9 cellular contexts compared by ENCODE assay signal in genomic region chr6:42142118-42142835, GRCh38. TPM values are rescaled to one million over a fixed set of nuclear protein-coding genes. Genes with fewer than 3 reads are reported as not detected.
DNase-seq lines count a peak whose midpoint lies in the region; ATAC-seq, FAIRE-seq and TF ChIP-seq lines count a peak whose summit lies in the region.
"Had no signal": no experiment of that assay in that cellular context is flagged by ENCODE, and none has a peak within 500 bp of the region (broad histone marks: within the 10 kb centered on the region; RNA-seq: fewer than 3 reads in every experiment).

A gene with protein sequence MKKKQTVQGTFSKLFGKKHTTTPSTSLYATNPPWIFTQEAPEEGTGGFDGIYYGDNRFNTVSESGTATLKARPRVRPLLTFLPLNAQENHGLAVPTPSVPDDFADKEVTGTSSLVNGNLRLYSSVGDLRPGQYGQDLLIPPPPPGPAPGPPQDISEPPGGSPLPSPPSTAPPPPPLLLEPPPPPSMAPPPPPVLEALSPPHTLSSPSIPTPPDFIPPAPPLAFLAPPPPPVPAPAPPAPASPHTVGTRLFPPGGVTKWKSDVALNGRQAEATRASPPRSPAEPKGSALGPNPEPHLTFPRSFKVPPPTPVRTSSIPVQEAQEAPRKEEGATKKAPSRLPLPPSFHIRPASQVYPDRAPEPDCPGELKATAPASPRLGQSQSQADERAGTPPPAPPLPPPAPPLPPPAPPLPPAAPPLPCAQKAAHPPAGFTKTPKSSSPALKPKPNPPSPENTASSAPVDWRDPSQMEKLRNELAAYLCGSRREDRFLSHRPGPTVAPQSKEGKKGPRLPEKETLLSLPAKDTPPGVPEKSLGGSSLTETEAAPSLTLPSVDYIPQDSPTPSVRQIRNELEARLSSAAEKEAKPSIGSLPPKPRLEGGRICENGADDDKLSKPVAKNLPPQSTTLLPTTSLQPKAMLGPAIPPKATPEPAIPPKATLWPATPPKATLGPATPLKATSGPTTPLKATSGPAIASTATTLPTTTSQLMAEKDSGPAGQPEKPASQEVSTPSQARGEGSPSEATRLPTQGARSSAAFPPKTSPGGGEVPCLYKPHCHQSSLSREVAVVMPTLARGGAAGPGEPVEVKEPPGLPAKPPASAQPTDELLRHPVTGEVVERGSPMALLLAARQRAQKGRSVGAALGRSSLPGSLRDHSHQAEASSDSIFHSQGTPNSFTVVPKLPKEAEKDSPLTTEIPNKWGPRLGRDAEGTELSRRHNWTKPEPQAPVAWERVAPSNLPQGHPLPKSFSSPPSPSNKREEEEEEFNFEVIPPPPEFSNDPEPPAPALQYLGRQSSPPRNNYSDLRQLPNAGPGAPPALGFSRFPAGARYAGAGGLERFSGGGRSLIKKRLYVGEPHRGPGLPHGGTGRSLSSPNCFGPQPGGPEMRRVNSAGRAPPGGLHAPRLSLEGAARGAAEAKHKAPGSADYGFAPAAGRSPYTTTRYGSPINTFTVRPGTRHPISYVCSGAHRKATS (minus strand): TSS chr6:42142620. CDS start chr6:42142444, 176 bp downstream.

- FAIRE-seq in small intestine (lab: Jason Lieb, UNC): no peak
- FAIRE-seq: GM12878 had no signal

- no peaks in the 10 kb centered on the region for H3K27me3 ChIP-seq in adipocyte (replicated peaks; ENCODE audit: control insufficient read depth, insufficient read depth, low read length)
- no peaks in the 10 kb centered on the region for H3K27me3 ChIP-seq in iPS-15b (ENCODE audit: control insufficient read depth, insufficient read depth, low read length)
- H3K27me3 ChIP-seq in small intestine (ENCODE audit: control insufficient read depth in 2 of 2, insufficient read depth in 2 of 2, low read length in 2 of 2): peaks cover 0 to 3% of the 10 kb centered on the region in 2 donors

- peaks cover 49% of the 10 kb centered on the region for H3K4me1 Mint-ChIP-seq in HFFc6 (ENCODE audit: low read depth)

- H3K27ac ChIP-seq in 22Rv1: peak within 1 kb of the TSS; percentile 97
- H3K27ac ChIP-seq in small intestine (ENCODE audit: low read depth in 1 of 2, low read length in 1 of 2): peak within 1 kb of the TSS; percentile 88 to 99

- 2 to 4% (median 3%) methylated on average over 41 to 60 of the region's 60 CpGs for WGBS in small intestine, 3 donors

- peak within 1 kb of the TSS; percentile 86 for H3K4me3 Mint-ChIP-seq in HFFc6

- no peak; the same call in none of the 2 replicates for TF ChIP-seq CTCF in 22Rv1 (IDR thresholded peaks at IDR 0.05)
- no peak; the same call in 1 of the 2 replicates for TF ChIP-seq CTCF in HFFc6 (IDR thresholded peaks at IDR 0.05)

- no peaks in the 10 kb centered on the region for H3K9me3 Mint-ChIP-seq in HFFc6

- no peaks in the 10 kb centered on the region for H3K36me3 Mint-ChIP-seq in HFFc6 (ENCODE audit: low read depth)

- H3K4me1 ChIP-seq in adipocyte (ENCODE audit: control insufficient read depth, insufficient read depth, low read length) (peaks cover 24% of the 10 kb centered on the region), iPS-15b (ENCODE audit: control insufficient read depth, insufficient read depth, low read length) (peaks cover 25% of the 10 kb centered on the region), small intestine (ENCODE audit: control insufficient read depth in 2 of 2, insufficient read depth in 1 of 2, low read depth in 1 of 2, low read length in 1 of 2) (no peaks in the 10 kb centered on the region)

- peak within 1 kb of the TSS; percentile 74 for H3K4me3 ChIP-seq in adipocyte (ENCODE audit: low read length)
- peak within 1 kb of the TSS; percentile 71 for H3K4me3 ChIP-seq in iPS-15b (ENCODE audit: low read depth, low read length)
- peak within 1 kb of the TSS; percentile 44 to 74 for H3K4me3 ChIP-seq in small intestine (ENCODE audit: low read depth in 1 of 2, low read length in 2 of 2)
- H3K4me3 ChIP-seq: GM12878 had no signal

- H3K36me3 ChIP-seq in adipocyte (ENCODE audit: control insufficient read depth, insufficient read depth, low read length, severe bottlenecking) (no peaks in the 10 kb centered on the region), iPS-15b (ENCODE audit: control insufficient read depth, insufficient read depth, low read length) (peaks cover 4% of the 10 kb centered on the region), small intestine (ENCODE audit: control insufficient read depth in 2 of 2, insufficient read depth in 2 of 2, low read length in 2 of 2) (no peaks in the 10 kb centered on the region)

- peaks cover 3% of the 10 kb centered on the region; the same call in 1 of the 2 replicates for H3K27me3 Mint-ChIP-seq in HFFc6 (ENCODE audit: insufficient read depth)

- DNase-seq in HFFc6 (peak; percentile 9), adipocyte (ENCODE audit: low read depth) (no peak), small intestine (peak; percentile 86), NCI-H2227 (lab: John Stamatoyannopoulos, UW; ENCODE audit: unreplicated experiment) (no peak), nucleus accumbens (lab: John Stamatoyannopoulos, UW) (no peak)

- no peaks in the 10 kb centered on the region for H3K9me3 ChIP-seq in adipocyte (ENCODE audit: control insufficient read depth, low read length)
- no peaks in the 10 kb centered on the region for H3K9me3 ChIP-seq in iPS-15b (ENCODE audit: control insufficient read depth, insufficient read depth, low read length)
- no peaks in the 10 kb centered on the region for H3K9me3 ChIP-seq in small intestine (ENCODE audit: control insufficient read depth, low read depth)

- H3K9ac ChIP-seq in adipocyte (ENCODE audit: low read length): peak within 1 kb of the TSS; percentile 90
- H3K9ac ChIP-seq in iPS-15b (ENCODE audit: low read depth, low read length): peak within 1 kb of the TSS; percentile 85

- ATAC-seq in GM21619 (IDR thresholded peaks at IDR 0.05; ENCODE audit: unreplicated experiment): no peak
- ATAC-seq: GM12878 had no signal

- peak within 1 kb of the TSS; percentile 97 for H3K27ac Mint-ChIP-seq in HFFc6

RNA-seq across cellular contexts. Expression of the gene that starts here (rescaled TPM):
- total RNA-seq in HFFc6 (2021; fragmentation: NEBNext Ultra II Directional; extraction: Animal tissue kit (Norgen Biotek cat#: 25700)): 1 to 10 TPM; 4.7 to 6.6 (median 5.1) TPM
- 100 to 1,000 TPM in 2 of 3 donors, 10 to 100 TPM in 1; 44.1 to 198 (median 119) TPM for polyA plus RNA-seq in small intestine

Comparison
In these comparisons a context has a peak if more than half of its experiments do, and no peak if none do; other contexts are left out.
1. DNase-seq: peak in HFFc6 (single experiment) and small intestine (single experiment); none in adipocyte (single experiment), NCI-H2227 (single experiment) and nucleus accumbens (0 of 56).
2. Peak in every context shown above with its lines, with median percentiles within 50 percentile points of each other: H3K4me3 ChIP-seq.